In the genomic region with DNA sequence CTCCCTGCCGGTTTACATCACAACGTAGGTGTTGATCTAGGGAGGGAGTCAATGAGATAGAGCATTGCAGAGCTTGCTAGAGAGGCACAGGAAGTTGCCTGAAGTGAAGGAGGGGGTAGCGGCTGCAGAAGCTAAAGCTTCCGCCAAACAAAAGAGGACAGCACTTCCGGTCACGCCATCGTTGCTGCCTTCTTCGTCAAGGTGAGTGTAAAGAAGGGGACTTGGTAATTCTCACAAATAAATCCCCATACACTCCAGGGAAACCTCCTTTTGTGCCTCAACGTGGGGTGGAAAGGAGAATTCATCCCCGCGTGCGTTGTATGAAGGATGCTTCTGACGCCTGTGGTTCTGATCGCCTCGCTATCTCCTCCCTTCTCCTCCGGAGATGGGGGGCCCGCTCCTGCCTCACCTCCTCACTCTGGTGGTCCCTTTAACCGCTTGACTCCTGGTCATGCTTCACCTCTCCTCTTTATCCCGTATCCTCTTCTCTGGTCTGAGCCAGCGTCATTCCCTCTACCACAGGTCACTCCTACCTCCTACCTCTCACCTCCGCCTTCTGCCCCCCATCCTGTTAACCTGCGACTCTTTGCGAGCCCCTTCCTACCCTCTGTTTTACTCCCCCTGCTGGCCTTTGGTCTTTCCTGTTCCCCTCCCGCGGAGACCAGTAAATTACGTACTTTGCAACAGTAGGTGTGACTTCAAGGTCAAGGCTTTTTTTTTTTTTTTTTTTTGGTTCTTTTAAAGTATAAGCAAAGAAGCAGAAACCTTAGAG, we compare ENCODE assay signal across 8 cellular contexts. TPM values are rescaled to one million over a fixed set of nuclear protein-coding genes. Genes with fewer than 3 reads are reported as not detected.
DNase-seq lines count a peak whose midpoint lies in the region; ATAC-seq and TF ChIP-seq lines count a peak whose summit lies in the region.

No MANE protein-coding gene starts in this region.

- H3K27me3 ChIP-seq in HUES48 (ENCODE audit: control insufficient read depth, insufficient read depth, low read length) (no peaks in the 10 kb centered on the region), cardiac muscle cell (no peaks in the 10 kb centered on the region), trophoblast cell (ENCODE audit: insufficient read depth, low read length) (no peaks in the 10 kb centered on the region), upper lobe of right lung (no peaks in the 10 kb centered on the region)

- TF ChIP-seq CTCF in cardiac muscle cell (IDR thresholded peaks at IDR 0.05; ENCODE audit: low read depth, low read length) (no peak), upper lobe of right lung (IDR thresholded peaks at IDR 0.05) (peak; percentile 5)

- H3K27ac ChIP-seq in HUES48 (ENCODE audit: low read depth, low read length) (peak overlapping the region; percentile 85), cardiac muscle cell (peak overlapping the region; percentile 53), trophoblast cell (ENCODE audit: low read depth, low read length) (peak overlapping the region; percentile 41), upper lobe of right lung (no peak overlapping the region)

- H3K14ac ChIP-seq in trophoblast cell (ENCODE audit: low read length): peak overlapping the region; percentile 92

- ATAC-seq in GM21367 (IDR thresholded peaks at IDR 0.05; ENCODE audit: unreplicated experiment) (peak; percentile 93), upper lobe of right lung (peak; percentile 94)

- peak overlapping the region; percentile 62 for H3K4ac ChIP-seq in trophoblast cell (ENCODE audit: low read depth, low read length)

- peak overlapping the region; percentile 89 for H4K91ac ChIP-seq in trophoblast cell (ENCODE audit: low read depth, low read length)

- H3K9me3 ChIP-seq in HUES48 (ENCODE audit: control insufficient read depth, insufficient read depth, low read length) (no peaks in the 10 kb centered on the region), cardiac muscle cell (ENCODE audit: low read depth) (no peaks in the 10 kb centered on the region), trophoblast cell (ENCODE audit: insufficient read depth, low read depth, low read length) (no peaks in the 10 kb centered on the region), upper lobe of right lung (no peaks in the 10 kb centered on the region)

- no peak overlapping the region for H3K23ac ChIP-seq in trophoblast cell (ENCODE audit: low read length)

- H3K4me1 ChIP-seq in HUES48 (ENCODE audit: control insufficient read depth, insufficient read depth, low read length) (peaks cover 22% of the 10 kb centered on the region), cardiac muscle cell (ENCODE audit: low read depth) (peaks cover 3% of the 10 kb centered on the region), trophoblast cell (ENCODE audit: control insufficient read depth in 1 of 2, insufficient read depth in 2 of 2, low read length in 2 of 2) (no peaks in the 10 kb centered on the region), upper lobe of right lung (no peaks in the 10 kb centered on the region)

- H3K9ac ChIP-seq in HUES48 (ENCODE audit: low read depth, low read length): peak overlapping the region; percentile 83
- peak overlapping the region; percentile 80 for H3K9ac ChIP-seq in trophoblast cell (ENCODE audit: low read length)

- peak; percentile 77 for TF ChIP-seq POLR2A in Raji (IDR thresholded peaks at IDR 0.05; ENCODE audit: insufficient read depth, low read depth, low read length)

- peak overlapping the region; percentile 91 for H4K12ac ChIP-seq in trophoblast cell (ENCODE audit: low read depth, low read length)

- intact Hi-C loops in upper lobe of right lung (cut with DNase I): no loop called here

- in situ Hi-C loops in Caki2 (cut with HindIII; ENCODE audit: low pct_unique_long_range_greater_than_20kb, low sequenced_read_pairs): no loop called here

- H3K18ac ChIP-seq in trophoblast cell (ENCODE audit: low read length): peak overlapping the region; percentile 84

- peaks cover 3% of the 10 kb centered on the region for H3K79me1 ChIP-seq in trophoblast cell (ENCODE audit: low read length)

- peaks cover 12% of the 10 kb centered on the region for H3K36me3 ChIP-seq in HUES48 (ENCODE audit: control insufficient read depth, insufficient read depth, low read length)
- H3K36me3 ChIP-seq in cardiac muscle cell: no peaks in the 10 kb centered on the region
- H3K36me3 ChIP-seq in trophoblast cell (ENCODE audit: control insufficient read depth in 1 of 2, insufficient read depth in 2 of 2, low read length in 2 of 2): peaks cover 0 to 2% of the 10 kb centered on the region in 2 experiments
- no peaks in the 10 kb centered on the region for H3K36me3 ChIP-seq in upper lobe of right lung

- H2BK12ac ChIP-seq in trophoblast cell (ENCODE audit: low read length): peak overlapping the region; percentile 58

- peak overlapping the region; percentile 59 for H2BK5ac ChIP-seq in trophoblast cell (ENCODE audit: low read depth, low read length, poor library complexity)

- peaks cover 3% of the 10 kb centered on the region for H3K79me2 ChIP-seq in trophoblast cell (ENCODE audit: control insufficient read depth, insufficient read depth, low read length, poor library complexity)

- H3K4me3 ChIP-seq in HUES48 (ENCODE audit: low read depth, low read length): peak overlapping the region; percentile 67
- H3K4me3 ChIP-seq in cardiac muscle cell: peak overlapping the region; percentile 73
- peak overlapping the region; percentile 86 for H3K4me3 ChIP-seq in trophoblast cell (ENCODE audit: low read depth, low read length)
- peak overlapping the region; percentile 64 for H3K4me3 ChIP-seq in upper lobe of right lung

- peak overlapping the region; percentile 85 for H3K4me2 ChIP-seq in trophoblast cell (ENCODE audit: low read length)

- no peak overlapping the region for H2AK5ac ChIP-seq in trophoblast cell (ENCODE audit: low read length)

- peak overlapping the region; percentile 69 for H2BK120ac ChIP-seq in trophoblast cell (ENCODE audit: insufficient read depth, low read length, poor library complexity)

- H4K8ac ChIP-seq in trophoblast cell (ENCODE audit: low read depth, low read length): peak overlapping the region; percentile 95

- DNase-seq in Caki2 (ENCODE audit: low read depth) (peak; percentile 64), cardiac muscle cell (ENCODE audit: low read depth in 1 of 2, low spot score in 1 of 2) (peak; percentile 66 to 77), trophoblast cell (peak; percentile 7 to 43), upper lobe of right lung (peak; percentile 63)
- peak; percentile 46 for DNase-seq in activated naive CD4-positive, alpha-beta T cell treated with anti-CD3 and anti-CD28 coated beads, Interleukin-2, amount 50 U/mL, for 16 hours

- WGBS in trophoblast cell (ENCODE audit: extremely low coverage, insufficient coverage, insufficient read length): no CpG with 5 or more reads among the region's 26 CpGs

- peak overlapping the region; percentile 87 for H2AFZ ChIP-seq in trophoblast cell (ENCODE audit: insufficient read depth, low read length, poor library complexity)

RNA-seq across cellular contexts. Expression of a gene that starts 59.9 kb away (rescaled TPM):
- total RNA-seq in Caki2 (2014; rRNA removed; shearing (Covaris generic); ENCODE audit: low replicate concordance): 0.29 and 2.6 TPM in 2 replicates
- 11.1 and 14.1 TPM in 2 replicates for total RNA-seq in cardiac muscle cell
- 12.1 and 18.7 TPM in 2 replicates for polyA plus RNA-seq in cardiac muscle cell
- 7.7 and 7.8 TPM in 2 replicates for polyA plus RNA-seq in trophoblast cell (2013)
- 10.4 TPM for total RNA-seq in upper lobe of right lung
